In genomic region chr5:45037927-45038326, GRCh38 we compare ENCODE assay signal across 15 cellular contexts.
"Had no signal": no experiment of that assay in that cellular context is flagged by ENCODE, and none has a peak within 500 bp of the region (broad histone marks: within the 10 kb centered on the region; RNA-seq: fewer than 3 reads in every experiment).

No MANE protein-coding gene starts in this region.

- H3K27ac ChIP-seq: dorsolateral prefrontal cortex, heart left ventricle, parathyroid adenoma, prostate gland, right lobe of liver, tibial artery, upper lobe of left lung, uterus had no signal

- DNase-seq: effector CD8-positive, alpha-beta T cell; heart left ventricle; naive B cell; right lobe of liver; stimulated activated CD4-positive, alpha-beta T cell treated with anti-CD3 and anti-CD28 coated beads, Interleukin-4, amount 100 ng/mL, for 1 hour; stimulated activated CD8-positive, alpha-beta memory T cell treated with anti-CD3 and anti-CD28 coated beads, Interleukin-4, amount 100 ng/mL, for 48 hours; stimulated activated naive CD8-positive, alpha-beta T cell treated with anti-CD3 and anti-CD28 coated beads, Interleukin-15, Interleukin-2, amounts not matched to agents 100 U/mL and 50 U/mL, for 24 hours; tibial artery; upper lobe of left lung; uterus had no signal

- H2AFZ ChIP-seq: parathyroid adenoma had no signal

- ATAC-seq: esophagus mucosa; stimulated activated effector memory CD8-positive, alpha-beta T cell treated with anti-CD3 and anti-CD28 coated beads, Interleukin-12 subunit alpha, Interleukin-12 subunit beta, amount 100 ng/mL, for 72 hours; stimulated activated naive CD8-positive, alpha-beta T cell treated with anti-CD3 and anti-CD28 coated beads, Interleukin-15, Interleukin-2, amounts not matched to agents 100 U/mL and 50 U/mL, for 24 hours had no signal

- H3K79me2 ChIP-seq: parathyroid adenoma had no signal

- H3K9ac ChIP-seq: parathyroid adenoma had no signal

- H3K9me3 ChIP-seq: heart left ventricle, prostate gland, right lobe of liver, tibial artery, upper lobe of left lung, uterus had no signal

- H3K27me3 ChIP-seq: dorsolateral prefrontal cortex, heart left ventricle, right lobe of liver, tibial artery, upper lobe of left lung, uterus had no signal

- H3K36me3 ChIP-seq: heart left ventricle, prostate gland, right lobe of liver, tibial artery, upper lobe of left lung, uterus had no signal

- H3K4me1 ChIP-seq: heart left ventricle, parathyroid adenoma, prostate gland, right lobe of liver, tibial artery, upper lobe of left lung, uterus had no signal

- H3K4me3 ChIP-seq: heart left ventricle, prostate gland, right lobe of liver, tibial artery, upper lobe of left lung, uterus had no signal
